26 cellular contexts compared by ENCODE assay signal in genomic region chr6:107563694-107564093, GRCh38.
"Had no signal": no experiment of that assay in that cellular context is flagged by ENCODE, and none has a peak within 500 bp of the region (broad histone marks: within the 10 kb centered on the region; RNA-seq: fewer than 3 reads in every experiment).

No MANE protein-coding gene starts in this region.

- ATAC-seq: activated CD4-positive, alpha-beta T cell treated with anti-CD3 and anti-CD28 coated beads for 36 hours; activated CD8-positive, alpha-beta memory T cell treated with anti-CD3 and anti-CD28 coated beads, Interleukin-2, amount 10 ng/mL, durations not matched to agents 7 days and 5 days; activated CD8-positive, alpha-beta T cell treated with anti-CD3 and anti-CD28 coated beads, Interleukin-2, amount 10 ng/mL, durations not matched to agents 7 days and 5 days; activated naive CD8-positive, alpha-beta T cell treated with anti-CD3 and anti-CD28 coated beads, Interleukin-2, amount 50 U/mL, for 24 hours; left lobe of liver; mucosa of descending colon; stimulated activated naive B cell treated with anti-CD40 and anti-IgM and Interleukin-4, amounts not matched to agents 10 μg/mL and 1 μg/mL and 100 μg/mL, for 72 hours; upper lobe of right lung had no signal

- H3K4me3 ChIP-seq: colonic mucosa, lung, mucosa of descending colon, stomach, thyroid gland, upper lobe of right lung had no signal

- H3K27me3 ChIP-seq: colonic mucosa, dorsolateral prefrontal cortex, stomach, thyroid gland, upper lobe of right lung had no signal

- H3K36me3 ChIP-seq: colonic mucosa, neutrophil, stomach, thyroid gland, upper lobe of right lung had no signal

- H3K4me1 ChIP-seq: colonic mucosa, upper lobe of right lung had no signal

- H3K9me3 ChIP-seq: colonic mucosa, mucosa of descending colon, neutrophil, stomach, thyroid gland, upper lobe of right lung had no signal

- DNase-seq: activated CD4-positive, alpha-beta T cell treated with anti-CD3 and anti-CD28 coated beads for 36 hours; activated CD4-positive, CD25-positive, alpha-beta regulatory T cell; activated CD8-positive, alpha-beta memory T cell treated with anti-CD3 and anti-CD28 coated beads, Interleukin-2, amount 10 ng/mL, durations not matched to agents 7 days and 5 days; activated CD8-positive, alpha-beta T cell treated with anti-CD3 and anti-CD28 coated beads, Interleukin-2, amount 10 ng/mL, durations not matched to agents 7 days and 5 days; activated naive CD8-positive, alpha-beta T cell treated with anti-CD3 and anti-CD28 coated beads, Interleukin-2, amount 50 U/mL, for 24 hours; activated T-cell treated with anti-CD3 and anti-CD28 coated beads, Interleukin-2, amount 50 U/mL, for 48 hours; amygdala; colonic mucosa; effector memory CD4-positive, alpha-beta T cell; head of caudate nucleus; hypothalamus; immature natural killer cell; kidney; mesendoderm; mucosa of descending colon; stimulated activated CD4-positive, alpha-beta T cell treated with anti-CD3 and anti-CD28 coated beads, Interleukin-15, amount 100 ng/mL, for 24 hours; stimulated activated CD4-positive, alpha-beta T cell treated with anti-CD3 and anti-CD28 coated beads, Interleukin-2, amount 100 ng/mL, for 24 hours; stimulated activated naive B cell treated with anti-CD40 and anti-IgM and Interleukin-4, amounts not matched to agents 10 μg/mL and 1 μg/mL and 100 μg/mL, for 72 hours; stomach; T-helper 1 cell; thyroid gland; upper lobe of right lung had no signal

- H3K27ac ChIP-seq: colonic mucosa, neutrophil, stomach, thyroid gland, upper lobe of right lung had no signal
